In the genomic region with DNA sequence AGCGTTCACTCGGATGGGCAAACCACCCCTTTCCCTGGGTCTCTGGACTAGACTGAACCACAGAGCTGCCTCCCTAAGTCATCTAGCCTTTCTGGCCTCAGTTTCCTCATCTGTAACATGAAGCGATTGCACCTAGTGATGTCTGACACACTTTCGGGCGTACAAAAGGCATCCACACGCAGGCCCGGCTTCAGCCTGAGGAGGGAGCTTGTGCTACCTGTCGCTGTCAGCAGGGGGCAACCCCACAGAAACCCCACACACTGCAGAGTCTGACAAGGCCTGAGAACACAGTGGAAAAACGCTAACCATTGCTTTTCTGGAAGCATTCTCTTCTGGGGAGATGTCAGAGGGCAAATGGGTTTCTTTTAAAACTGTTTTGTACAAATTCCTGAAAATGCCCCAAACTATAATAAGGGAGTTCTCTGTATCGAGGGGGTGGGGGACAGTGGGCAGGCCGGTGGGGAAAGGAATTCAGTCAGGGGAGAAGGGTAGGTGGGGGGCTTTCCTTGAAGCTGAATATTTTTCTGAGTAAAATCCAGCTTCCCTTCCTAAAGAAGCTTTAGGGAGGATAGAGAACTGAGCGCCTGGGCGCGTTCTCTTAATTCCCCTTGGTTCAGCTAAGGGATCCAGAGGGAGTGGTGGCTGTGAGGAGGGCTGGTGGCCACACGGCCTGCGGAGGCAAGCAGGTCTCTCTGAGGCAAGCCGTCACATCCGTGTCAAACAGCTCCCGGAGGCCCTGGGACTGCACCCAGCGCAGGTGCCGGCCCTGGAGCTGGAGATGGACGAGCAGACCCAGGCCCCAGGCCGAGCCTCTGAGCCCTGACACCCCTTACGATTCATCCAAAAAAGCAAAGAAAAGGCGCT, we compare ENCODE assay signal across 9 cellular contexts. TPM values are rescaled to one million over a fixed set of nuclear protein-coding genes. Genes with fewer than 3 reads are reported as not detected.
DNase-seq lines count a peak whose midpoint lies in the region; ATAC-seq and TF ChIP-seq lines count a peak whose summit lies in the region.
"Had no signal": no experiment of that assay in that cellular context is flagged by ENCODE, and none has a peak within 500 bp of the region (broad histone marks: within the 10 kb centered on the region; RNA-seq: fewer than 3 reads in every experiment).

No MANE protein-coding gene starts in this region.

- 71 to 76% (median 73%) methylated on average over 25 of the region's 25 CpGs for WGBS in psoas muscle, 3 donors

- H3K9me3 Mint-ChIP-seq in CD4-positive, alpha-beta memory T cell, result no peaks in the 10 kb centered on the region
- H3K9me3 Mint-ChIP-seq: T-helper 1 cell treated with Interleukin-12 subunit alpha and Interleukin-12 subunit beta and Interleukin-4 antibody, amounts not matched to agents 30 μg/mL and 1 μg/mL, for 36 hours had no signal

- H3K27ac Mint-ChIP-seq in CD4-positive, alpha-beta memory T cell, result no peak overlapping the region
- H3K27ac Mint-ChIP-seq: T-helper 1 cell treated with Interleukin-12 subunit alpha and Interleukin-12 subunit beta and Interleukin-4 antibody, amounts not matched to agents 30 μg/mL and 1 μg/mL, for 36 hours had no signal

- H3K27ac ChIP-seq in CD4-positive, alpha-beta memory T cell (ENCODE audit: low read depth, low read length), result no peak overlapping the region
- no peak overlapping the region for H3K27ac ChIP-seq in psoas muscle

- H3K36me3 ChIP-seq in CD4-positive, alpha-beta memory T cell (ENCODE audit: insufficient read depth, low read length), result no peaks in the 10 kb centered on the region
- no peaks in the 10 kb centered on the region for H3K36me3 ChIP-seq in psoas muscle (ENCODE audit: insufficient read depth in 1 of 2, low read depth in 1 of 2)

- peak; percentile 49 for TF ChIP-seq CTCF in psoas muscle (IDR thresholded peaks at IDR 0.05)

- H3K27me3 ChIP-seq in CD4-positive, alpha-beta memory T cell (ENCODE audit: insufficient read depth, low read length), result no peaks in the 10 kb centered on the region
- no peaks in the 10 kb centered on the region for H3K27me3 ChIP-seq in psoas muscle (ENCODE audit: insufficient read depth in 3 of 3, low read length in 2 of 3)

- POLR2A ChIA-PET in CD4-positive, alpha-beta memory T cell (lab: Charles Lee; ENCODE audit: partially characterized antibody), result interaction anchor here (1.0 kb wide), 1 partner anchor 22 kb away, joined by 3 read pairs; no protein-coding TSS in a partner anchor

- H3K36me3 Mint-ChIP-seq in CD4-positive, alpha-beta memory T cell, result no peaks in the 10 kb centered on the region

- no peak overlapping the region for H3K4me3 Mint-ChIP-seq in CD4-positive, alpha-beta memory T cell
- H3K4me3 Mint-ChIP-seq: T-helper 1 cell treated with Interleukin-12 subunit alpha and Interleukin-12 subunit beta and Interleukin-4 antibody, amounts not matched to agents 30 μg/mL and 1 μg/mL, for 36 hours had no signal

- peaks cover 0 to under 1% of the 10 kb centered on the region in 2 donors for H3K27me3 Mint-ChIP-seq in CD4-positive, alpha-beta memory T cell

- H3K4me1 Mint-ChIP-seq in CD4-positive, alpha-beta memory T cell, result peaks cover 0 to 1% (median 0%) of the 10 kb centered on the region in 4 donors

- H3K9me3 ChIP-seq in CD4-positive, alpha-beta memory T cell (ENCODE audit: control insufficient read depth in 1 of 2, low read length in 2 of 2), result no peaks in the 10 kb centered on the region
- no peaks in the 10 kb centered on the region for H3K9me3 ChIP-seq in psoas muscle

- intact Hi-C loops in CD4-positive, alpha-beta memory T cell (cut with micrococcal nuclease), result loop anchor here (1.0 kb wide), 1 partner anchor 879 kb away; no protein-coding TSS in a partner anchor
- intact Hi-C loops in psoas muscle (cut with DNase I), result no loop called here

- H3K4me3 ChIP-seq in CD4-positive, alpha-beta memory T cell (ENCODE audit: low read length in 2 of 2), result no peak overlapping the region
- no peak overlapping the region for H3K4me3 ChIP-seq in psoas muscle

- CTCF ChIA-PET in CD4-positive, alpha-beta memory T cell (lab: Charles Lee; ENCODE audit: partially characterized antibody), result interaction anchor here (0.6 to 2.3 kb wide), 14 partner anchors 8 to 878 kb away, joined by 3 to 9 read pairs (median 4); no protein-coding TSS in a partner anchor

- DNase-seq in CD4-positive, alpha-beta memory T cell, result peak in 4 of 5 donors; percentile 16 to 20 (median 18)
- DNase-seq in GM19238 (ENCODE audit: insufficient read length, low spot score) (peak; percentile 66), RKO (ENCODE audit: low spot score) (peak; percentile 34), glomerular visceral epithelial cell (ENCODE audit: extremely low spot score) (peak; percentile 50), psoas muscle (peak in 1 of 2 donors; percentile 43), T1000 (lab: John Stamatoyannopoulos, UW) (no peak)
- DNase-seq in activated T-helper 9 cell treated with anti-CD3 and anti-CD28 coated beads, Interleukin-2, amount 50 U/mL, for 16 hours (ENCODE audit: low read depth), result peak; percentile 16

- H3K4me1 ChIP-seq in CD4-positive, alpha-beta memory T cell (ENCODE audit: insufficient read depth, low read length), result no peaks in the 10 kb centered on the region
- no peaks in the 10 kb centered on the region for H3K4me1 ChIP-seq in psoas muscle

- ATAC-seq in HG03439 (IDR thresholded peaks at IDR 0.05; ENCODE audit: unreplicated experiment) (peak; percentile 87), psoas muscle (peak; percentile 52 to 74 (median 70))

RNA-seq across cellular contexts. Expression of a gene that starts 0.6 kb away (rescaled TPM):
- total RNA-seq in CD4-positive, alpha-beta memory T cell, result not detected
- not detected for polyA plus RNA-seq in CD4-positive, alpha-beta memory T cell
- not detected for total RNA-seq in psoas muscle
- under 1 TPM in 1 of 3 donors, not detected in 2; 0.01 TPM for polyA plus RNA-seq in psoas muscle
